In genomic region chr5:95647886-95648860, GRCh38 we compare ENCODE assay signal across 10 cellular contexts. TPM values are rescaled to one million over a fixed set of nuclear protein-coding genes. Genes with fewer than 3 reads are reported as not detected.
DNase-seq lines count a peak whose midpoint lies in the region; ATAC-seq and TF ChIP-seq lines count a peak whose summit lies in the region.
"Had no signal": no experiment of that assay in that cellular context is flagged by ENCODE, and none has a peak within 500 bp of the region (broad histone marks: within the 10 kb centered on the region; RNA-seq: fewer than 3 reads in every experiment).

No MANE protein-coding gene starts in this region.

- no peak for TF ChIP-seq POLR2A in gastrocnemius medialis (IDR thresholded peaks at IDR 0.05)

- no peak for ATAC-seq in gastrocnemius medialis
- ATAC-seq in HG03135 (IDR thresholded peaks at IDR 0.05; ENCODE audit: unreplicated experiment): no peak

- H3K27ac ChIP-seq in OCI-LY3 (ENCODE audit: low read length) (peak overlapping the region; percentile 94), gastrocnemius medialis (peak overlapping the region; percentile 95 to 99 (median 97))

- no peaks in the 10 kb centered on the region for H3K27me3 ChIP-seq in OCI-LY3 (ENCODE audit: low read depth, low read length)
- no peaks in the 10 kb centered on the region for H3K27me3 ChIP-seq in gastrocnemius medialis
- H3K27me3 ChIP-seq in BE2C: no peaks in the 10 kb centered on the region

- no peaks in the 10 kb centered on the region for H3K79me2 ChIP-seq in OCI-LY3 (ENCODE audit: low read length)

- TF ChIP-seq CTCF in OCI-LY3 (IDR thresholded peaks at IDR 0.05; ENCODE audit: low read depth, low read length): no peak
- TF ChIP-seq CTCF in gastrocnemius medialis (IDR thresholded peaks at IDR 0.05 in 4 of 5, conservative IDR thresholded peaks at IDR 0.05 in 1 of 5): no peak
- TF ChIP-seq CTCF in BE2C (IDR thresholded peaks at IDR 0.05; ENCODE audit: low read depth, low read length): no peak

- H2AFZ ChIP-seq in OCI-LY3 (ENCODE audit: low read depth, low read length): peak overlapping the region; percentile 43

- DNase-seq in DMS 273 (lab: John Stamatoyannopoulos, UW; ENCODE audit: unreplicated experiment) (peak; percentile 16), DMS 273 treated with DMSO at 0.1 percent for 48 hours (lab: John Stamatoyannopoulos, UW) (no peak), cerebellar cortex (ENCODE audit: low spot score) (peak; percentile 19), gastrocnemius medialis (no peak), BE2C (no peak), SK-N-DZ (ENCODE audit: low spot score) (no peak)
- DNase-seq: NCI-H1105 treated with DMSO at 0.1 percent for 48 hours; stimulated activated CD4-positive, alpha-beta T cell treated with anti-CD3 and anti-CD28 coated beads, Interleukin-4, amount 100 ng/mL, for 4 hours had no signal

- peak overlapping the region; percentile 97 for H3K4me2 ChIP-seq in OCI-LY3 (ENCODE audit: low read length)

- H3K4me1 ChIP-seq in OCI-LY3 (ENCODE audit: low read length) (peaks cover 38% of the 10 kb centered on the region), gastrocnemius medialis (peaks cover 12 to 35% of the 10 kb centered on the region in 2 donors), BE2C (peaks cover 2% of the 10 kb centered on the region; the same call in 1 of the 2 replicates)

- H3K9me3 ChIP-seq in OCI-LY3 (ENCODE audit: insufficient read depth, low read length) (no peaks in the 10 kb centered on the region), gastrocnemius medialis (no peaks in the 10 kb centered on the region), BE2C (no peaks in the 10 kb centered on the region)

- H3K36me3 ChIP-seq in OCI-LY3 (replicated peaks; ENCODE audit: low read depth, low read length) (no peaks in the 10 kb centered on the region), gastrocnemius medialis (no peaks in the 10 kb centered on the region), BE2C (no peaks in the 10 kb centered on the region)

- no peaks in the 10 kb centered on the region for H4K20me1 ChIP-seq in OCI-LY3 (ENCODE audit: insufficient read depth, low read length)

- H3K4me3 ChIP-seq in OCI-LY3 (ENCODE audit: low read length): peak overlapping the region; percentile 83
- peak overlapping the region in 1 of 4 donors; percentile 62 for H3K4me3 ChIP-seq in gastrocnemius medialis
- no peak overlapping the region for H3K4me3 ChIP-seq in BE2C (ENCODE audit: low read depth, low read length)

- H3K9ac ChIP-seq in OCI-LY3 (ENCODE audit: low read length): peak overlapping the region; percentile 93

- in situ Hi-C loops in gastrocnemius medialis (cut with MboI; ENCODE audit: low sequenced_read_pairs in 4 of 4): loop anchor here in 3 of 4 donors (25.0 kb wide), 2 partner anchors 314 to 689 kb away; partner anchors contain the start of gene ELL2 (in 2 of the 3)

- intact Hi-C loops in gastrocnemius medialis (cut with DNase I; ENCODE audit: low total_unique reads): loop anchor here (1.0 to 10.0 kb wide), 6 partner anchors 83 to 1054 kb away; partner anchors contain the start of genes CAST and RHOBTB3

RNA-seq across cellular contexts. Expression of gene RFESD, which starts 1.6 kb away (rescaled TPM):
- total RNA-seq in gastrocnemius medialis: 1 to 10 TPM in 3 of 4 donors, under 1 TPM in 1; 0.89 to 2.9 (median 1.6) TPM
- 1.4 TPM for polyA plus RNA-seq in BE2C (2012; ENCODE audit: insufficient read depth, insufficient read length, low read depth)
- 4.9 and 9.8 TPM in 2 replicates for polyA plus RNA-seq in SK-N-DZ (2014; cell fraction: cytosol; rRNA removed)
- polyA plus RNA-seq in SK-N-DZ (2014; cell fraction: nucleus; rRNA removed): 4.4 and 6.3 TPM in 2 replicates

RNA-seq across cellular contexts. Expression of gene GPR150, which starts 28.3 kb away (rescaled TPM):
- total RNA-seq in gastrocnemius medialis: under 1 TPM in 3 of 4 donors, not detected in 1; 0.29 to 0.59 (median 0.29) TPM
- polyA plus RNA-seq in BE2C (2012; ENCODE audit: insufficient read depth, insufficient read length, low read depth): 0.85 TPM
- 0.23 and 0.31 TPM in 2 replicates for polyA plus RNA-seq in SK-N-DZ (2014; cell fraction: cytosol; rRNA removed)
- polyA plus RNA-seq in SK-N-DZ (2014; cell fraction: nucleus; rRNA removed): 0.32 and 0.57 TPM in 2 replicates

RNA-seq across cellular contexts. Expression of gene SPATA9, which starts 34.6 kb away (rescaled TPM):
- under 1 TPM in 1 of 4 donors, not detected in 3; 0.76 TPM for total RNA-seq in gastrocnemius medialis
- polyA plus RNA-seq in BE2C (2012; ENCODE audit: insufficient read depth, insufficient read length, low read depth): not detected
- 0.27 TPM in 1 of 2 replicates, not detected in the other for polyA plus RNA-seq in SK-N-DZ (2014; cell fraction: cytosol; rRNA removed)
- not detected in 2 replicates for polyA plus RNA-seq in SK-N-DZ (2014; cell fraction: nucleus; rRNA removed)

Comparison
In these comparisons a context has a peak if more than half of its experiments do, and no peak if none do; other contexts are left out.
1. DNase-seq: peak in DMS 273 (single experiment) and cerebellar cortex (single experiment); none in DMS 273 treated with DMSO at 0.1 percent for 48 hours (single experiment), gastrocnemius medialis (0 of 2), BE2C (single experiment) and SK-N-DZ (single experiment).